In genomic region chr11:10155793-10156490, GRCh38 we compare ENCODE assay signal across 3 cellular contexts.
TF ChIP-seq lines count a peak whose summit lies in the region.

No MANE protein-coding gene starts in this region.

TF ChIP-seq in GM23338, 12 proteins besides CTCF, POLR2A, EP300 and RAD21 (continued from another document):
- no peak for TF ChIP-seq ZNF462 (CRISPR knock-in tag; IDR thresholded peaks at IDR 0.05)
- no peak for TF ChIP-seq NANOG (IDR thresholded peaks at IDR 0.05; ENCODE audit: borderline replicate concordance)
- no peak for TF ChIP-seq JUNB (IDR thresholded peaks at IDR 0.05; ENCODE audit: unreplicated experiment)
- no peak for TF ChIP-seq STAT1 (IDR thresholded peaks at IDR 0.05; ENCODE audit: unreplicated experiment)
- no peak for TF ChIP-seq CREB1 (CRISPR knock-in tag; IDR thresholded peaks at IDR 0.05; ENCODE audit: low read depth)
- TF ChIP-seq EZH2phosphoT487 (IDR thresholded peaks at IDR 0.05; ENCODE audit: unreplicated experiment) = no peak

TF ChIP-seq in IMR-90, 13 proteins besides CTCF, POLR2A, EP300 and RAD21 (continued from another document):
- no peak for TF ChIP-seq USF2 (IDR thresholded peaks at IDR 0.05; ENCODE audit: low read depth, low read length)

TF ChIP-seq in WTC11, 78 proteins besides CTCF, POLR2A, EP300 and RAD21 (continued from another document):
- TF ChIP-seq AFF4 (CRISPR knock-in tag; IDR thresholded peaks at IDR 0.05; ENCODE audit: borderline replicate concordance) (no peak), ZNF425 (CRISPR knock-in tag; conservative IDR thresholded peaks at IDR 0.05) (no peak), ZNF671 (CRISPR knock-in tag; IDR thresholded peaks at IDR 0.05) (no peak), ETV6 (CRISPR knock-in tag; IDR thresholded peaks at IDR 0.05) (no peak)
